In the genomic region with DNA sequence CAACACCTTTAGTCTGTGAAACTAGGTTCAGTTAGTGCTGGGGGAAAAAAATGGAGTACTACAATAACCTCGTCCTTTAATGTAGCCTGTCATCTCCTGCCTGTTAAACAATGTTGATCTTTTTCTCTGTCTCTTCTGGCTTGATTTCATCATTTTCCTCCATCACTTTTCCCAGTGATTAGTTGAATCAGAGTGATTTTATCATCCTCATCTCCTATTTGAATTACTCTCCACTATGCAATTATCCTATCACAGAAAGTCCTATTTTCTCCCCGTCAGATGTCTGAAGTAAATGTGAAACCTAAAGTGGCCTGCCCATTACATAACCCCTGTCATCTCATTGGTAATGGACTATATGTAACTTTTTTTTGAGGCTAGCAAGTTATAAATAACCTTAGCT, we compare ENCODE assay signal across 22 cellular contexts.
"Had no signal": no experiment of that assay in that cellular context is flagged by ENCODE, and none has a peak within 500 bp of the region (broad histone marks: within the 10 kb centered on the region; RNA-seq: fewer than 3 reads in every experiment).

No MANE protein-coding gene starts in this region.

- H3K4me3 Mint-ChIP-seq: mesothelial cell of epicardium; naive B cell; natural killer cell; nephron progenitor cell; stimulated activated naive B cell treated with anti-CD40 and anti-IgM and Interleukin-4, amounts not matched to agents 10 μg/mL and 1 μg/mL and 100 μg/mL, for 72 hours had no signal

- H3K36me3 Mint-ChIP-seq: mesothelial cell of epicardium; naive B cell; natural killer cell; stimulated activated naive B cell treated with anti-CD40 and anti-IgM and Interleukin-4, amounts not matched to agents 10 μg/mL and 1 μg/mL and 100 μg/mL, for 72 hours had no signal

- DNase-seq: islet precursor cell; left ventricle myocardium inferior; mesendoderm; naive B cell; natural killer cell; nephron progenitor cell; ovary; retina; right cardiac atrium; stimulated activated CD4-positive, alpha-beta T cell treated with anti-CD3 and anti-CD28 coated beads, Interleukin-12 subunit alpha, Interleukin-12 subunit beta, amount 100 ng/mL, for 4 hours; stimulated activated CD4-positive, alpha-beta T cell treated with anti-CD3 and anti-CD28 coated beads, Interleukin-15, amount 100 ng/mL, for 24 hours; stimulated activated CD4-positive, alpha-beta T cell treated with anti-CD3 and anti-CD28 coated beads, Interleukin-2, amount 100 ng/mL, for 24 hours; stimulated activated CD4-positive, alpha-beta T cell treated with anti-CD3 and anti-CD28 coated beads, Interleukin-4, amount 100 ng/mL, for 1 hour; stimulated activated naive B cell treated with anti-CD40 and anti-IgM and Interleukin-4, amounts not matched to agents 10 μg/mL and 1 μg/mL and 100 μg/mL, for 72 hours; stimulated activated naive CD8-positive, alpha-beta T cell treated with anti-CD3 and anti-CD28 coated beads, Interleukin-15, Interleukin-2, amounts not matched to agents 100 U/mL and 50 U/mL, for 24 hours; stomach; testis; thyroid gland; transverse colon; upper lobe of left lung had no signal

- H3K27me3 Mint-ChIP-seq: naive B cell; progenitor cell of endocrine pancreas; stimulated activated naive B cell treated with anti-CD40 and anti-IgM and Interleukin-4, amounts not matched to agents 10 μg/mL and 1 μg/mL and 100 μg/mL, for 72 hours had no signal

- H3K27ac Mint-ChIP-seq: mesothelial cell of epicardium; naive B cell; natural killer cell; progenitor cell of endocrine pancreas; stimulated activated naive B cell treated with anti-CD40 and anti-IgM and Interleukin-4, amounts not matched to agents 10 μg/mL and 1 μg/mL and 100 μg/mL, for 72 hours had no signal

- H3K4me1 Mint-ChIP-seq: naive B cell; natural killer cell; stimulated activated naive B cell treated with anti-CD40 and anti-IgM and Interleukin-4, amounts not matched to agents 10 μg/mL and 1 μg/mL and 100 μg/mL, for 72 hours had no signal

- H3K9me3 Mint-ChIP-seq: mesothelial cell of epicardium; natural killer cell; nephron progenitor cell; stimulated activated naive B cell treated with anti-CD40 and anti-IgM and Interleukin-4, amounts not matched to agents 10 μg/mL and 1 μg/mL and 100 μg/mL, for 72 hours had no signal
